9 cellular contexts compared by ENCODE assay signal in the genomic region with DNA sequence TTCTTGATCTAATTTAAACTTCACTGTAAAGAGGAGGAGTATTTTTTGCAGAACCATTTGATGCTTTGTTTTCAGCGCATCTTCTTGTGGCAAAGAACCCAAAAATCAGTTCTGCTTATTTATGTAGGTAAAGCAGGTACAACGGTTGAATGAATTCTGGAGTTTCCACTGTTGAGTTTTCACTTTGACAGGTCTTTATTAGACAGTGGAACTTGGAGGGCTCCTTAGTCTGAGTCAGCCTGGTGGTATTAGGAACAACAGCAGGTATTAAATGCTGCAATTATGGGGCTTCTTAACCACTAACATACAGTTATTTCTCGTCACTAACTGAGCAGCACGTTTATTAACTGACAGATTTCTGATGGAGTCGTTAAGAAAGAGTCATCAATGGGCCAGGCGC. TPM values are rescaled to one million over a fixed set of nuclear protein-coding genes. Genes with fewer than 3 reads are reported as not detected.
DNase-seq lines count a peak whose midpoint lies in the region; ATAC-seq and TF ChIP-seq lines count a peak whose summit lies in the region.
"Had no signal": no experiment of that assay in that cellular context is flagged by ENCODE, and none has a peak within 500 bp of the region (broad histone marks: within the 10 kb centered on the region; RNA-seq: fewer than 3 reads in every experiment).

No MANE protein-coding gene starts in this region.

- H3K27me3 ChIP-seq in hepatocyte (no peaks in the 10 kb centered on the region), stomach (no peaks in the 10 kb centered on the region)

- no peak overlapping the region for H2AFZ ChIP-seq in hepatocyte

- H3K27ac ChIP-seq in VCaP: peak overlapping the region; percentile 91
- H3K27ac ChIP-seq in hepatocyte: peak overlapping the region; percentile 95
- H3K27ac ChIP-seq in stomach: peak overlapping the region in 3 of 5 donors; percentile 92 to 96 (median 94)

- peaks cover 28% of the 10 kb centered on the region for H4K20me1 ChIP-seq in hepatocyte (ENCODE audit: insufficient read depth, poor library complexity, severe bottlenecking)

- no peak for TF ChIP-seq CTCF in VCaP (conservative IDR thresholded peaks at IDR 0.05)
- no peak for TF ChIP-seq CTCF in hepatocyte (IDR thresholded peaks at IDR 0.05; ENCODE audit: poor library complexity)
- TF ChIP-seq CTCF in stomach (IDR thresholded peaks at IDR 0.05): no peak

- no peaks in the 10 kb centered on the region for H3K9me2 ChIP-seq in hepatocyte (replicated peaks; ENCODE audit: insufficient read depth)

- intact Hi-C loops in stomach (cut with DNase I; ENCODE audit: low total_unique reads): no loop called here

- TF ChIP-seq POLR2A in stomach (IDR thresholded peaks at IDR 0.05): no peak

- 55% methylated on average over 6 of the region's 6 CpGs for WGBS in hepatocyte (ENCODE audit: low lambda C conversion rate, missing lambda C conversion rate)
- 50 to 60% (median 58%) methylated on average over 6 of the region's 6 CpGs for WGBS in stomach, 5 donors

- peaks cover 58% of the 10 kb centered on the region for H3K79me2 ChIP-seq in hepatocyte

- H3K4me2 ChIP-seq in hepatocyte: peak overlapping the region; percentile 95

- H3K9me3 ChIP-seq in hepatocyte (ENCODE audit: low read depth) (no peaks in the 10 kb centered on the region), stomach (no peaks in the 10 kb centered on the region)

- H3K4me3 ChIP-seq in hepatocyte (peak overlapping the region; percentile 82), stomach (peak overlapping the region; percentile 81 to 90 (median 88))

- ATAC-seq in HG03571 (IDR thresholded peaks at IDR 0.05; ENCODE audit: unreplicated experiment): no peak
- no peak for ATAC-seq in GM21825 (IDR thresholded peaks at IDR 0.05; ENCODE audit: unreplicated experiment)

- H3K4me1 ChIP-seq in hepatocyte (ENCODE audit: insufficient read depth) (peaks cover 16% of the 10 kb centered on the region), stomach (peaks cover 21 to 46% (median 37%) of the 10 kb centered on the region in 4 donors)

- peak; percentile 27 for DNase-seq in DMS 273 (lab: John Stamatoyannopoulos, UW; ENCODE audit: unreplicated experiment)
- DNase-seq in DMS 273 treated with DMSO at 0.1 percent for 48 hours (lab: John Stamatoyannopoulos, UW): no peak
- no peak for DNase-seq in hepatocyte (ENCODE audit: low spot score)
- no peak for DNase-seq in stomach
- DNase-seq in stimulated activated CD8-positive, alpha-beta memory T cell treated with anti-CD3 and anti-CD28 coated beads, Interleukin-4, amount 100 ng/mL, for 48 hours: no peak
- DNase-seq: NCI-H1436 treated with DMSO at 0.1 percent for 48 hours had no signal

- TF ChIP-seq EP300 in stomach (IDR thresholded peaks at IDR 0.05): no peak

- H3K36me3 ChIP-seq in hepatocyte (replicated peaks; ENCODE audit: insufficient read depth, low read depth) (no peaks in the 10 kb centered on the region), stomach (peaks cover 7 to 23% (median 23%) of the 10 kb centered on the region in 4 donors)

RNA-seq across cellular contexts. Expression of gene LRIG2, which starts 1.2 kb away (rescaled TPM):
- total RNA-seq in hepatocyte (12.7 and 19.1 TPM in 2 replicates), stomach (10 to 100 TPM; 11.7 to 47.0 (median 15.6) TPM)
- polyA plus RNA-seq in hepatocyte (3.6 and 4.3 TPM in 2 replicates), stomach (1 to 10 TPM in 2 of 3 donors, under 1 TPM in 1; 0.87 to 3.1 (median 2.1) TPM)
